Comparison of ENCODE assay signal across 10 cellular contexts in the genomic region with DNA sequence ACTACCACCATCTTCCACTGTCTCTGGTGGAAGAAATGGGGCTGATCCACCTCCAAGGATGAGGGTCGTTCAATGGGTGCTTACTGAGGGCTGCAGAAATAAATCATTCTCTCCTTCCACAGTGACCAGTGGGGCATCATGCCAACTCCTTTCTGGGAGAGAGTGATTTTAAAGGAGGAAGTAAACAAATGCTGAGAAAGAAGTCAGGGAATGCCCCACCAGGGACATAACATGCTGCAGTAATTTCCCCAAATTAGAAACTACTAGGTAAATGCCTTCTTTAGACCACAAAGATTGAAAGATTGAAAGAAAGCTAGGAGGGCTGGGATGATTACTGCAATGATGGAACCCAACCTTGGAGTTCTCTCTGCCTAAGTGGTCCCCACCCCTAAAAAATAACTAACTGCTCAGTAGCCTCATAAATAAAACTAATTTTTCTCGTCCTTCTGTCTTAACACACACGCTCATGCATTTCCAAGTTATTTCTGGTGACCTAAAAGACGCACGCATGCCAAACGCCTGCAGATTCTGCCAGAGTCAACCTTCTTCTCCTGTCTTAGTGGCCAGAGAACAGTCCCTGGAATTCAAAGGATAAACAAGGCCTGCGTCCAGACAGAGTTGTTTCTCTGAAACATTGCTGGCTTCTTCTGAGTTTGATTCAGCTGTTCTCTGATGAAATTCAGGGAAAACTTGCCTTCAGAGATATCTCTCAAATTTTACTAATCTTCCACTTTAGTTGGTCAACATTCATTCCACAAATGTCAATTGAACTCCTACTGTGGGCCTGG.
DNase-seq lines count a peak whose midpoint lies in the region; ATAC-seq, FAIRE-seq and TF ChIP-seq lines count a peak whose summit lies in the region.
"Had no signal": no experiment of that assay in that cellular context is flagged by ENCODE, and none has a peak within 500 bp of the region (broad histone marks: within the 10 kb centered on the region; RNA-seq: fewer than 3 reads in every experiment).

No MANE protein-coding gene starts in this region.

- DNase-seq in AG09309 (ENCODE audit: low read depth) (peak; percentile 62), Peyer's patch (peak in 1 of 3 donors; percentile 70), fibroblast of the aortic adventitia (ENCODE audit: low read depth) (peak; percentile 99), pancreas (no peak), GOT3 (lab: John Stamatoyannopoulos, UW) (no peak), HAP-1 (ENCODE audit: low spot score in 2 of 2) (no peak), nephron progenitor cell (no peak), cerebellum (ENCODE audit: low spot score) (no peak)

- H3K36me3 ChIP-seq in Peyer's patch (peaks cover 0 to 17% (median 0%) of the 10 kb centered on the region in 3 donors), pancreas (no peaks in the 10 kb centered on the region), HAP-1 (replicated peaks) (no peaks in the 10 kb centered on the region)

- H3K27ac Mint-ChIP-seq in nephron progenitor cell = no peak overlapping the region
- H3K27ac Mint-ChIP-seq: GM23338 had no signal

- 79 to 85% methylated on average over 7 of the region's 7 CpGs for WGBS in pancreas, 2 donors

- TF ChIP-seq CTCF in AG09309 (IDR thresholded peaks at IDR 0.05; ENCODE audit: control insufficient read depth, insufficient read depth, low read depth, low read length, missing control alignments) (no peak), Peyer's patch (IDR thresholded peaks at IDR 0.05) (no peak), fibroblast of the aortic adventitia (IDR thresholded peaks at IDR 0.05; ENCODE audit: insufficient read depth, low read length) (no peak), pancreas (IDR thresholded peaks at IDR 0.05) (no peak), nephron progenitor cell (IDR thresholded peaks at IDR 0.05) (no peak)

- H3K9me3 Mint-ChIP-seq in nephron progenitor cell = no peaks in the 10 kb centered on the region
- H3K9me3 Mint-ChIP-seq: GM23338 had no signal

- peaks cover 2% of the 10 kb centered on the region for H3K27me3 Mint-ChIP-seq in nephron progenitor cell (ENCODE audit: low read depth, poor library complexity)

- peaks cover 40% of the 10 kb centered on the region for H3K4me1 Mint-ChIP-seq in nephron progenitor cell

- H3K4me3 ChIP-seq in AG09309 (ENCODE audit: control insufficient read depth, low read depth, low read length) (no peak overlapping the region), Peyer's patch (no peak overlapping the region), fibroblast of the aortic adventitia (ENCODE audit: low read depth, low read length) (no peak overlapping the region), pancreas (no peak overlapping the region), HAP-1 (no peak overlapping the region)
- H3K4me3 ChIP-seq: GM23338 had no signal

- in situ Hi-C loops in HAP-1 (cut with MboI; ENCODE audit: low sequenced_read_pairs) = no loop called here

- TF ChIP-seq POLR2A in Peyer's patch (IDR thresholded peaks at IDR 0.05) = no peak

- intact Hi-C loops in pancreas (cut with DNase I) = no loop called here

- H3K4me3 Mint-ChIP-seq in nephron progenitor cell = no peak overlapping the region
- H3K4me3 Mint-ChIP-seq: GM23338 had no signal

- no peak for FAIRE-seq in pancreas (lab: Jason Lieb, UNC)

- H3K27ac ChIP-seq in Peyer's patch (peak overlapping the region in 3 of 4 donors; percentile 20 to 62 (median 40)), pancreas (no peak overlapping the region)
- H3K27ac ChIP-seq: C4-2B had no signal

- H3K4me1 ChIP-seq in Peyer's patch (peaks cover 0 to 5% (median 0%) of the 10 kb centered on the region in 4 donors), pancreas (peaks cover 0 to 6% (median 0%) of the 10 kb centered on the region in 3 donors), HAP-1 (no peaks in the 10 kb centered on the region)

- peaks cover 10% of the 10 kb centered on the region for H3K36me3 Mint-ChIP-seq in nephron progenitor cell (ENCODE audit: low read depth)

- H3K9me3 ChIP-seq in Peyer's patch (no peaks in the 10 kb centered on the region), pancreas (no peaks in the 10 kb centered on the region), HAP-1 (no peaks in the 10 kb centered on the region)

- no peaks in the 10 kb centered on the region for H3K27me3 ChIP-seq in Peyer's patch
- no peaks in the 10 kb centered on the region for H3K27me3 ChIP-seq in pancreas
- no peaks in the 10 kb centered on the region for H3K27me3 ChIP-seq in HAP-1 (ENCODE audit: low read depth)

- ATAC-seq in pancreas = peak in 3 of 4 donors; percentile 51 to 64 (median 54)
- ATAC-seq: GM23338 had no signal

Comparison
In these comparisons a context has a peak if more than half of its experiments do, and no peak if none do; other contexts are left out.
1. DNase-seq: peak in AG09309 (single experiment) and fibroblast of the aortic adventitia (single experiment); none in pancreas (0 of 6), GOT3 (single experiment), HAP-1 (0 of 2), nephron progenitor cell (single experiment) and cerebellum (single experiment).
2. H3K27ac ChIP-seq: peak in Peyer's patch (3 of 4); none in pancreas (0 of 4).